ENCODE assay signal across 33 cellular contexts in genomic region chr14:73418227-73418626, GRCh38.
"Had no signal": no experiment of that assay in that cellular context is flagged by ENCODE, and none has a peak within 500 bp of the region (broad histone marks: within the 10 kb centered on the region; RNA-seq: fewer than 3 reads in every experiment).

No MANE protein-coding gene starts in this region.

- H3K36me3 ChIP-seq: breast epithelium, cardiac muscle cell, colonic mucosa had no signal

- DNase-seq: activated CD4-positive, alpha-beta memory T cell treated with anti-CD3 and anti-CD28 coated beads for 36 hours; activated CD4-positive, alpha-beta T cell treated with anti-CD3 and anti-CD28 coated beads for 1 hour; activated CD4-positive, alpha-beta T cell treated with anti-CD3 and anti-CD28 coated beads for 4 hours; activated CD8-positive, alpha-beta memory T cell treated with anti-CD3 and anti-CD28 coated beads, Interleukin-2, amount 10 ng/mL, durations not matched to agents 7 days and 5 days; activated CD8-positive, alpha-beta memory T cell treated with anti-CD3 and anti-CD28 coated beads, Interleukin-2, amount 50 U/mL, for 4 hours; activated CD8-positive, alpha-beta T cell treated with anti-CD3 and anti-CD28 coated beads, Interleukin-2, amount 10 ng/mL, durations not matched to agents 7 days and 5 days; activated effector memory CD4-positive, alpha-beta T cell treated with anti-CD3 and anti-CD28 coated beads, Interleukin-2, amount 50 U/mL, for 16 hours; activated naive CD4-positive, alpha-beta T cell treated with anti-CD3 and anti-CD28 coated beads for 36 hours; activated naive CD8-positive, alpha-beta T cell treated with anti-CD3 and anti-CD28 coated beads for 36 hours; activated naive CD8-positive, alpha-beta T cell treated with anti-CD3 and anti-CD28 coated beads, Interleukin-2, amount 50 U/mL, for 24 hours; activated T-cell treated with anti-CD3 and anti-CD28 coated beads, Interleukin-2, amount 50 U/mL, for 1 hour; activated T-cell treated with anti-CD3 and anti-CD28 coated beads, Interleukin-2, amount 50 U/mL, for 48 hours; central memory CD4-positive, alpha-beta T cell; cerebellar nuclear complex; colonic mucosa; effector CD8-positive, alpha-beta T cell; esophagus squamous epithelium; head of caudate nucleus; T-helper 2 cell had no signal

- H3K27ac ChIP-seq: ascending aorta, breast epithelium, cardiac muscle cell, colonic mucosa, epithelial cell of prostate, esophagus squamous epithelium, VCaP had no signal

- ATAC-seq: activated CD8-positive, alpha-beta memory T cell treated with anti-CD3 and anti-CD28 coated beads, Interleukin-2, amount 10 ng/mL, durations not matched to agents 7 days and 5 days; activated CD8-positive, alpha-beta T cell treated with anti-CD3 and anti-CD28 coated beads, Interleukin-2, amount 10 ng/mL, durations not matched to agents 7 days and 5 days; activated naive CD8-positive, alpha-beta T cell treated with anti-CD3 and anti-CD28 coated beads, Interleukin-2, amount 50 U/mL, for 24 hours; WTC11 had no signal

- H3K27me3 Mint-ChIP-seq: activated CD4-positive, alpha-beta memory T cell treated with anti-CD3 and anti-CD28 coated beads for 36 hours; activated CD8-positive, alpha-beta memory T cell treated with anti-CD3 and anti-CD28 coated beads, Interleukin-2, amount 10 ng/mL, durations not matched to agents 7 days and 5 days; activated naive CD4-positive, alpha-beta T cell treated with anti-CD3 and anti-CD28 coated beads, Interleukin-2, amount 50 U/mL, for 24 hours; activated naive CD8-positive, alpha-beta T cell treated with anti-CD3 and anti-CD28 coated beads for 36 hours; activated naive CD8-positive, alpha-beta T cell treated with anti-CD3 and anti-CD28 coated beads, Interleukin-2, amount 50 U/mL, for 24 hours; brain had no signal

- H3K9me3 Mint-ChIP-seq: activated CD4-positive, alpha-beta memory T cell treated with anti-CD3 and anti-CD28 coated beads for 36 hours; activated naive CD4-positive, alpha-beta T cell treated with anti-CD3 and anti-CD28 coated beads for 36 hours; activated naive CD4-positive, alpha-beta T cell treated with anti-CD3 and anti-CD28 coated beads, Interleukin-2, amount 50 U/mL, for 24 hours; activated naive CD8-positive, alpha-beta T cell treated with anti-CD3 and anti-CD28 coated beads for 36 hours; activated naive CD8-positive, alpha-beta T cell treated with anti-CD3 and anti-CD28 coated beads, Interleukin-2, amount 50 U/mL, for 24 hours; activated T-helper 1 cell treated with anti-CD3 and anti-CD28 coated beads, Interleukin-12 subunit alpha, Interleukin-12 subunit beta, Interleukin-2, Interleukin-4 antibody, amounts not matched to agents 30 ng/mL and 10 ng/mL and 1 ng/mL, durations not matched to agents 14 hours and 24 hours and 36 hours; activated T-helper 2 cell treated with anti-CD3 and anti-CD28 coated beads, Interferon-gamma antibody, Interleukin-2, Interleukin-4, amounts not matched to agents 10 μg/mL and 5 μg/mL and 100 μg/mL, durations not matched to agents 14 hours and 24 hours and 36 hours had no signal

- H3K27ac Mint-ChIP-seq: activated CD4-positive, alpha-beta memory T cell treated with anti-CD3 and anti-CD28 coated beads for 36 hours; activated CD8-positive, alpha-beta memory T cell treated with anti-CD3 and anti-CD28 coated beads, Interleukin-2, amount 10 ng/mL, durations not matched to agents 7 days and 5 days; activated CD8-positive, alpha-beta T cell treated with anti-CD3 and anti-CD28 coated beads, Interleukin-2, amount 10 ng/mL, durations not matched to agents 7 days and 5 days; activated naive CD4-positive, alpha-beta T cell treated with anti-CD3 and anti-CD28 coated beads for 36 hours; activated naive CD4-positive, alpha-beta T cell treated with anti-CD3 and anti-CD28 coated beads, Interleukin-2, amount 50 U/mL, for 24 hours; activated naive CD8-positive, alpha-beta T cell treated with anti-CD3 and anti-CD28 coated beads for 36 hours; activated naive CD8-positive, alpha-beta T cell treated with anti-CD3 and anti-CD28 coated beads, Interleukin-2, amount 50 U/mL, for 24 hours; activated T-helper 1 cell treated with anti-CD3 and anti-CD28 coated beads, Interleukin-12 subunit alpha, Interleukin-12 subunit beta, Interleukin-2, Interleukin-4 antibody, amounts not matched to agents 30 ng/mL and 10 ng/mL and 1 ng/mL, durations not matched to agents 14 hours and 24 hours and 36 hours; activated T-helper 2 cell treated with anti-CD3 and anti-CD28 coated beads, Interferon-gamma antibody, Interleukin-2, Interleukin-4, amounts not matched to agents 10 μg/mL and 5 μg/mL and 100 μg/mL, durations not matched to agents 14 hours and 24 hours and 36 hours; brain; WTC11 had no signal

- H3K4me3 ChIP-seq: ascending aorta, breast epithelium, cardiac muscle cell, colonic mucosa, esophagus squamous epithelium had no signal

- H3K4me3 Mint-ChIP-seq: activated CD4-positive, alpha-beta memory T cell treated with anti-CD3 and anti-CD28 coated beads for 36 hours; activated CD8-positive, alpha-beta memory T cell treated with anti-CD3 and anti-CD28 coated beads, Interleukin-2, amount 10 ng/mL, durations not matched to agents 7 days and 5 days; activated CD8-positive, alpha-beta T cell treated with anti-CD3 and anti-CD28 coated beads, Interleukin-2, amount 10 ng/mL, durations not matched to agents 7 days and 5 days; activated naive CD4-positive, alpha-beta T cell treated with anti-CD3 and anti-CD28 coated beads for 36 hours; activated naive CD4-positive, alpha-beta T cell treated with anti-CD3 and anti-CD28 coated beads, Interleukin-2, amount 50 U/mL, for 24 hours; activated naive CD8-positive, alpha-beta T cell treated with anti-CD3 and anti-CD28 coated beads for 36 hours; activated naive CD8-positive, alpha-beta T cell treated with anti-CD3 and anti-CD28 coated beads, Interleukin-2, amount 50 U/mL, for 24 hours; activated T-helper 1 cell treated with anti-CD3 and anti-CD28 coated beads, Interleukin-12 subunit alpha, Interleukin-12 subunit beta, Interleukin-2, Interleukin-4 antibody, amounts not matched to agents 30 ng/mL and 10 ng/mL and 1 ng/mL, durations not matched to agents 14 hours and 24 hours and 36 hours; brain; WTC11 had no signal

- H3K9me3 ChIP-seq: ascending aorta, colonic mucosa, esophagus squamous epithelium had no signal

- H3K27me3 ChIP-seq: ascending aorta, breast epithelium, cardiac muscle cell, colonic mucosa, esophagus squamous epithelium had no signal

- FAIRE-seq: endometrium, endothelial cell of umbilical vein, frontal cortex, TTC549 had no signal

- H3K4me1 ChIP-seq: breast epithelium, colonic mucosa had no signal
